ENCODE assay signal across 25 cellular contexts in genomic region chr5:127098246-127098645, GRCh38. TPM values are rescaled to one million over a fixed set of nuclear protein-coding genes. Genes with fewer than 3 reads are reported as not detected.
"Had no signal": no experiment of that assay in that cellular context is flagged by ENCODE, and none has a peak within 500 bp of the region (broad histone marks: within the 10 kb centered on the region; RNA-seq: fewer than 3 reads in every experiment).

No MANE protein-coding gene starts in this region.

- H3K36me3 ChIP-seq: ascending aorta, breast epithelium had no signal

- H3K4me3 ChIP-seq: ascending aorta, breast epithelium, coronary artery, dorsolateral prefrontal cortex had no signal

- FAIRE-seq: frontal cortex had no signal

- H3K27me3 ChIP-seq: ascending aorta, breast epithelium had no signal

- H3K27ac ChIP-seq: ascending aorta, breast epithelium, coronary artery, dorsolateral prefrontal cortex had no signal

- H3K9me3 ChIP-seq: ascending aorta, breast epithelium had no signal

- H3K4me1 ChIP-seq: ascending aorta, breast epithelium had no signal

- ATAC-seq: activated naive CD4-positive, alpha-beta T cell treated with anti-CD3 and anti-CD28 coated beads, Interleukin-2, amount 50 U/mL, for 72 hours; activated T-cell treated with anti-CD3 and anti-CD28 coated beads, Interleukin-2, amount 50 U/mL, for 72 hours; esophagus mucosa had no signal

- DNase-seq: activated CD4-positive, alpha-beta memory T cell treated with anti-CD3 and anti-CD28 coated beads, Interleukin-2, amount 10 ng/mL, durations not matched to agents 7 days and 5 days; activated CD4-positive, alpha-beta T cell treated with anti-CD3 and anti-CD28 coated beads for 1 hour; activated CD4-positive, alpha-beta T cell treated with anti-CD3 and anti-CD28 coated beads for 4 hours; activated CD4-positive, alpha-beta T cell treated with anti-CD3 and anti-CD28 coated beads, Interleukin-2, amount 10 ng/mL, durations not matched to agents 7 days and 5 days; activated CD4-positive, alpha-beta T cell treated with anti-CD3 and anti-CD28 coated beads, Interleukin-2, amount 50 U/mL, for 4 hours; activated CD8-positive, alpha-beta memory T cell treated with anti-CD3 and anti-CD28 coated beads, Interleukin-2, amount 50 U/mL, for 48 hours; activated gamma-delta T cell; activated naive CD4-positive, alpha-beta T cell; activated naive CD4-positive, alpha-beta T cell treated with anti-CD3 and anti-CD28 coated beads, Interleukin-2, amount 10 ng/mL, durations not matched to agents 7 days and 5 days; activated naive CD8-positive, alpha-beta T cell treated with anti-CD3 and anti-CD28 coated beads, Interleukin-2, amount 10 ng/mL, durations not matched to agents 7 days and 5 days; activated T-cell treated with anti-CD3 and anti-CD28 coated beads for 4 hours; activated T-cell treated with anti-CD3 and anti-CD28 coated beads, Interleukin-2, amount 50 U/mL, for 24 hours; activated T-cell treated with anti-CD3 and anti-CD28 coated beads, Interleukin-2, amount 50 U/mL, for 72 hours; dorsolateral prefrontal cortex; effector memory CD4-positive, alpha-beta T cell; endodermal cell; foreskin fibroblast; head of caudate nucleus; T-helper 2 cell had no signal

RNA-seq across cellular contexts. Expression of gene C5orf63, which starts 24.9 kb away (rescaled TPM):
- total RNA-seq: ascending aorta had no signal
